Comparison of ENCODE assay signal across 8 cellular contexts in genomic region chr5:963673-964531, GRCh38. TPM values are rescaled to one million over a fixed set of nuclear protein-coding genes. Genes with fewer than 3 reads are reported as not detected.
DNase-seq lines count a peak whose midpoint lies in the region; ATAC-seq and TF ChIP-seq lines count a peak whose summit lies in the region.

No MANE protein-coding gene starts in this region.

- peaks cover 8% of the 10 kb centered on the region for H3K4me1 ChIP-seq in smooth muscle cell (ENCODE audit: low read depth)

- no peaks in the 10 kb centered on the region for H3K79me2 ChIP-seq in smooth muscle cell (ENCODE audit: low read depth)

- H2AFZ ChIP-seq in smooth muscle cell (ENCODE audit: low read depth): no peak overlapping the region

- no peaks in the 10 kb centered on the region for H4K20me1 ChIP-seq in smooth muscle cell (ENCODE audit: low read depth)

- H3K27ac ChIP-seq in coronary artery (no peak overlapping the region), smooth muscle cell (ENCODE audit: low read depth) (peak overlapping the region; percentile 90)

- peaks cover 21% of the 10 kb centered on the region for H3F3A ChIP-seq in smooth muscle cell (ENCODE audit: low read depth)

- H3K4me3 ChIP-seq in coronary artery (no peak overlapping the region), smooth muscle cell (no peak overlapping the region)

- WGBS in smooth muscle cell (ENCODE audit: low lambda C conversion rate): 41% methylated on average over 31 of the region's 31 CpGs

- H3K9me3 ChIP-seq in smooth muscle cell (replicated peaks; ENCODE audit: low read depth): no peaks in the 10 kb centered on the region

- DNase-seq in SIG-M5 (lab: John Stamatoyannopoulos, UW) (peak; percentile 74), coronary artery (ENCODE audit: low spot score) (peak; percentile 70), smooth muscle cell (lab: John Stamatoyannopoulos, UW; ENCODE audit: unreplicated experiment) (peak; percentile 69), NCI-H526 treated with DMSO at 0.1 percent for 48 hours (lab: John Stamatoyannopoulos, UW) (no peak), NCI-H1092 (lab: John Stamatoyannopoulos, UW) (no peak), RKO (ENCODE audit: low spot score) (no peak)

- TF ChIP-seq CTCF in coronary artery (IDR thresholded peaks at IDR 0.05): no peak
- TF ChIP-seq CTCF in smooth muscle cell (IDR thresholded peaks at IDR 0.05; ENCODE audit: borderline replicate concordance, insufficient read depth, poor library complexity, severe bottlenecking): no peak

- H3K9ac ChIP-seq in smooth muscle cell (ENCODE audit: low read depth): peak overlapping the region; percentile 63

- ATAC-seq in GM18511 (IDR thresholded peaks at IDR 0.05; ENCODE audit: unreplicated experiment) (peak; percentile 86), HG02840 (IDR thresholded peaks at IDR 0.05; ENCODE audit: low FRiP score, unreplicated experiment) (peak; percentile 79)

- no peaks in the 10 kb centered on the region for H3K27me3 ChIP-seq in smooth muscle cell (ENCODE audit: low read depth)

- H3K36me3 ChIP-seq in smooth muscle cell (ENCODE audit: low read depth): no peaks in the 10 kb centered on the region

- H3K4me2 ChIP-seq in smooth muscle cell: peak overlapping the region; percentile 57

RNA-seq across cellular contexts. Expression of gene NKD2, which starts 44.7 kb away (rescaled TPM):
- 31.2 and 32.5 TPM in 2 replicates for total RNA-seq in smooth muscle cell
- 105 and 122 TPM in 2 replicates for polyA plus RNA-seq in smooth muscle cell

Comparison
In these comparisons a context has a peak if more than half of its experiments do, and no peak if none do; other contexts are left out.
1. DNase-seq: peak in SIG-M5 (single experiment), coronary artery (single experiment) and smooth muscle cell (single experiment); none in NCI-H526 treated with DMSO at 0.1 percent for 48 hours (single experiment), NCI-H1092 (single experiment) and RKO (single experiment).